In genomic region chr3:145889730-145890129, GRCh38 we compare ENCODE assay signal across 11 cellular contexts.
"Had no signal": no experiment of that assay in that cellular context is flagged by ENCODE, and none has a peak within 500 bp of the region (broad histone marks: within the 10 kb centered on the region; RNA-seq: fewer than 3 reads in every experiment).

No MANE protein-coding gene starts in this region.

- H3K9me3 Mint-ChIP-seq: activated naive CD8-positive, alpha-beta T cell treated with anti-CD3 and anti-CD28 coated beads for 36 hours had no signal

- H3K27ac Mint-ChIP-seq: activated CD4-positive, alpha-beta memory T cell treated with anti-CD3 and anti-CD28 coated beads for 36 hours; activated naive CD8-positive, alpha-beta T cell treated with anti-CD3 and anti-CD28 coated beads for 36 hours; immature natural killer cell; naive B cell had no signal

- H3K4me3 Mint-ChIP-seq: activated CD4-positive, alpha-beta memory T cell treated with anti-CD3 and anti-CD28 coated beads for 36 hours; activated naive CD8-positive, alpha-beta T cell treated with anti-CD3 and anti-CD28 coated beads for 36 hours; immature natural killer cell; naive B cell had no signal

- H3K4me1 Mint-ChIP-seq: activated naive CD8-positive, alpha-beta T cell treated with anti-CD3 and anti-CD28 coated beads for 36 hours; immature natural killer cell; naive B cell had no signal

- H3K36me3 Mint-ChIP-seq: activated CD4-positive, alpha-beta memory T cell treated with anti-CD3 and anti-CD28 coated beads for 36 hours; activated naive CD8-positive, alpha-beta T cell treated with anti-CD3 and anti-CD28 coated beads for 36 hours; immature natural killer cell; naive B cell had no signal

- H3K27me3 Mint-ChIP-seq: activated CD4-positive, alpha-beta memory T cell treated with anti-CD3 and anti-CD28 coated beads for 36 hours; activated naive CD8-positive, alpha-beta T cell treated with anti-CD3 and anti-CD28 coated beads for 36 hours; naive B cell had no signal

- DNase-seq: activated CD4-positive, alpha-beta memory T cell treated with anti-CD3 and anti-CD28 coated beads for 36 hours; activated gamma-delta T cell treated with Interleukin-2 at 50 U/mL for 16 hours; activated naive CD8-positive, alpha-beta T cell treated with anti-CD3 and anti-CD28 coated beads for 36 hours; activated T-cell treated with anti-CD3 and anti-CD28 coated beads, Interleukin-2, amount 50 U/mL, for 48 hours; cerebellar nuclear complex; immature natural killer cell; lower lobe of right lung; naive B cell; posterior cingulate gyrus; right cardiac atrium had no signal

- ATAC-seq: esophagus mucosa, lower lobe of right lung, right cardiac atrium had no signal
